7 cellular contexts compared by ENCODE assay signal in the genomic region with DNA sequence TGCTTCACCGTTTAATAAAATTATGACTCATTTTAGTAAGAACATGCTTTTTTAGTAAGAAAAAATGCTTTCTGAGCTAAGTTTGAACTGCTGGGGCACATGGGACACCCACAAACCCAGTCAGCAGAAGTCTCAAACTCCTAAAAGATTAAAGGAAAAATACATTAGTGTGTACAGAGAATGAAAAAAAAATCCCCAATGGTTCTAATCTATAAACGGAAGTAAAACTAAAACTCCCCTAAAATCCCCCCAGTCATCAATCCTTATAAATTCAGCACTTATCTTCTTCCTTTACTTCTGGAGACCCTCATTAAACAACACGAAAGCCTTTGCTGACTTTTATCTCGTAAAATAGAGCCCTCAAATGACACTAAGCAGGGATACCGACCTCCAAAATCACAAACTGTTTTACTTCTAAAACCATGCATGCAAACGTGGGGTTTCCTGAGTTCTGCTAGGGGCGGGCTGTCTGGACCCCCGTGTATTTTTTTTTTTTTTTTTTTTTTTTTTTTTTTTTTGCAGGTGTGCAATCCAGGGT. TPM values are rescaled to one million over a fixed set of nuclear protein-coding genes. Genes with fewer than 3 reads are reported as not detected.
A peak's percentile ranks its signal among the peaks of the same experiment; 100 is the strongest.
DNase-seq lines count a peak whose midpoint lies in the region; ATAC-seq and TF ChIP-seq lines count a peak whose summit lies in the region.

No MANE protein-coding gene starts in this region.

- H3K36me3 ChIP-seq in OCI-LY1 (ENCODE audit: insufficient read depth, low read length) (no peaks in the 10 kb centered on the region), sigmoid colon (no peaks in the 10 kb centered on the region), aorta (ENCODE audit: control insufficient read depth in 1 of 2, insufficient read depth in 2 of 2, low read length in 1 of 2) (no peaks in the 10 kb centered on the region)

- no peaks in the 10 kb centered on the region for H4K20me1 ChIP-seq in OCI-LY1 (ENCODE audit: insufficient read depth, low read length)

- TF ChIP-seq CTCF in GM12875 (IDR thresholded peaks at IDR 0.05; ENCODE audit: borderline replicate concordance, insufficient read depth, low read depth, low read length) (no peak), OCI-LY1 (IDR thresholded peaks at IDR 0.05; ENCODE audit: low read length) (no peak), dorsolateral prefrontal cortex (IDR thresholded peaks at IDR 0.05 in 54 of 56, conservative IDR thresholded peaks at IDR 0.05 in 2 of 56; ENCODE audit: low read depth in 1 of 56, partially characterized antibody in 56 of 56) (no peak), sigmoid colon (IDR thresholded peaks at IDR 0.05) (no peak)

- H3K4me3 ChIP-seq in GM12875 (ENCODE audit: low read depth, low read length): peak overlapping the region; percentile 56
- peak overlapping the region; percentile 37 for H3K4me3 ChIP-seq in OCI-LY1 (ENCODE audit: low read depth, low read length, poor library complexity, severe bottlenecking)
- peak overlapping the region in 53 of 59 donors; percentile 32 to 74 (median 62) for H3K4me3 ChIP-seq in dorsolateral prefrontal cortex
- H3K4me3 ChIP-seq in sigmoid colon: peak overlapping the region; percentile 26 to 62 (median 58)
- H3K4me3 ChIP-seq in aorta (ENCODE audit: low read length in 2 of 2): peak overlapping the region in 1 of 2 donors; percentile 65

- no peak for DNase-seq in dorsolateral prefrontal cortex
- DNase-seq in sigmoid colon: no peak
- DNase-seq in aorta: no peak
- no peak for DNase-seq in NCI-H2196 (lab: John Stamatoyannopoulos, UW; ENCODE audit: unreplicated experiment)

- no peaks in the 10 kb centered on the region for H3K27me3 ChIP-seq in OCI-LY1 (ENCODE audit: insufficient read depth, low read length)
- peaks cover 0 to 30% (median 17%) of the 10 kb centered on the region in 45 donors for H3K27me3 ChIP-seq in dorsolateral prefrontal cortex
- peaks cover 14 to 33% (median 21%) of the 10 kb centered on the region in 3 donors for H3K27me3 ChIP-seq in sigmoid colon
- no peaks in the 10 kb centered on the region for H3K27me3 ChIP-seq in aorta (ENCODE audit: control insufficient read depth in 1 of 2, insufficient read depth in 2 of 2, low read length in 1 of 2)

- no peak overlapping the region for H2AFZ ChIP-seq in OCI-LY1 (ENCODE audit: low read length)

- H3K9ac ChIP-seq in OCI-LY1 (ENCODE audit: low read length): peak overlapping the region; percentile 46

- no peak for TF ChIP-seq POLR2A in sigmoid colon (IDR thresholded peaks at IDR 0.05)

- intact Hi-C loops in dorsolateral prefrontal cortex (cut with DNase I) (loop anchor here in 1 of 2 donors (10.0 kb wide), 1 partner anchor 125 kb away; a partner anchor contains a TSS), sigmoid colon (cut with DNase I) (no loop called here), aorta (cut with DNase I) (no loop called here)

- H3K9me3 ChIP-seq in OCI-LY1 (ENCODE audit: low read length): no peaks in the 10 kb centered on the region
- H3K9me3 ChIP-seq in sigmoid colon: no peaks in the 10 kb centered on the region
- H3K9me3 ChIP-seq in aorta (ENCODE audit: control insufficient read depth, low read length): no peaks in the 10 kb centered on the region

- H3K79me2 ChIP-seq in OCI-LY1 (ENCODE audit: insufficient read depth, low read length): peaks cover 22% of the 10 kb centered on the region

- WGBS in sigmoid colon, 2 donors: 3 to 6% methylated on average over 8 of the region's 8 CpGs
- WGBS in aorta, 2 donors: 18 to 20% methylated on average over 8 of the region's 8 CpGs

- H3F3A ChIP-seq in OCI-LY1 (ENCODE audit: insufficient read depth, low read length): peaks cover 15% of the 10 kb centered on the region; the same call in 1 of the 2 replicates

- H3K4me1 ChIP-seq in OCI-LY1 (ENCODE audit: insufficient read depth, low read length, severe bottlenecking): peaks cover 45% of the 10 kb centered on the region
- peaks cover 0 to 34% (median 27%) of the 10 kb centered on the region in 4 donors for H3K4me1 ChIP-seq in sigmoid colon
- no peaks in the 10 kb centered on the region for H3K4me1 ChIP-seq in aorta (ENCODE audit: control insufficient read depth in 1 of 2, insufficient read depth in 2 of 2, low read length in 2 of 2)

- peak overlapping the region; percentile 61 for H3K4me2 ChIP-seq in OCI-LY1 (ENCODE audit: low read length)

- no peak for TF ChIP-seq EP300 in sigmoid colon (IDR thresholded peaks at IDR 0.05)

- peak overlapping the region; percentile 72 for H3K27ac ChIP-seq in OCI-LY1 (ENCODE audit: low read depth, low read length, poor library complexity, severe bottlenecking)
- no peak overlapping the region for H3K27ac ChIP-seq in dorsolateral prefrontal cortex
- no peak overlapping the region for H3K27ac ChIP-seq in sigmoid colon
- no peak overlapping the region for H3K27ac ChIP-seq in aorta (ENCODE audit: low read depth in 1 of 2, low read length in 2 of 2)

- no peaks in the 10 kb centered on the region for H3K9me2 ChIP-seq in OCI-LY1 (ENCODE audit: low read depth, low read length)

- ATAC-seq in aorta (ENCODE audit: low FRiP score) (no peak), HG03354 (IDR thresholded peaks at IDR 0.05; ENCODE audit: poor library complexity, severe bottlenecking, unreplicated experiment) (no peak)

RNA-seq across cellular contexts. Expression of a gene that starts 1.1 kb away (rescaled TPM):
- total RNA-seq in dorsolateral prefrontal cortex (1 to 10 TPM in 3 of 120 experiments, under 1 TPM in 83, not detected in 34; 0.15 to 2.1 (median 0.46) TPM), sigmoid colon (1 to 10 TPM in 1 of 4 donors, under 1 TPM in 1, not detected in 2; 0.55 to 1.4 TPM), aorta (under 1 TPM in 1 of 2 donors, not detected in 1; 0.87 TPM)
- polyA plus RNA-seq in sigmoid colon (10 to 100 TPM; 12.0 to 27.8 (median 22.0) TPM), aorta (1 to 10 TPM in 1 of 2 donors, not detected in 1; 2.8 TPM)
